8 cellular contexts compared by ENCODE assay signal in genomic region chr17:45162022-45162687, GRCh38. TPM values are rescaled to one million over a fixed set of nuclear protein-coding genes. Genes with fewer than 3 reads are reported as not detected.
DNase-seq lines count a peak whose midpoint lies in the region; ATAC-seq and TF ChIP-seq lines count a peak whose summit lies in the region.

No MANE protein-coding gene starts in this region.

- H3K4me2 ChIP-seq in trophoblast cell (ENCODE audit: low read length), result peak overlapping the region; percentile 54

- peaks cover 6% of the 10 kb centered on the region for H3K36me3 Mint-ChIP-seq in T-cell

- peak overlapping the region; percentile 28 for H2BK120ac ChIP-seq in trophoblast cell (ENCODE audit: insufficient read depth, low read length, poor library complexity)

- peak overlapping the region; percentile 99 for H3K27ac Mint-ChIP-seq in T-cell

- peak overlapping the region; percentile 0 for H2BK5ac ChIP-seq in trophoblast cell (ENCODE audit: low read depth, low read length, poor library complexity)

- peak overlapping the region; percentile 9 for H3K9ac ChIP-seq in trophoblast cell (ENCODE audit: low read length)

- peaks cover 10% of the 10 kb centered on the region for H3K79me2 ChIP-seq in trophoblast cell (ENCODE audit: control insufficient read depth, insufficient read depth, low read length, poor library complexity)

- peak overlapping the region; percentile 64 for H4K91ac ChIP-seq in trophoblast cell (ENCODE audit: low read depth, low read length)

- peak overlapping the region; percentile 72 for H3K4me3 ChIP-seq in GM06990 (replicated peaks; ENCODE audit: low read depth, low read length)
- H3K4me3 ChIP-seq in fibroblast of the aortic adventitia (ENCODE audit: low read depth, low read length), result peak overlapping the region; percentile 58
- H3K4me3 ChIP-seq in trophoblast cell (ENCODE audit: low read depth, low read length), result peak overlapping the region; percentile 29

- H3K4me1 ChIP-seq in trophoblast cell (ENCODE audit: control insufficient read depth in 1 of 2, insufficient read depth in 2 of 2, low read length in 2 of 2), result peaks cover 8 to 14% of the 10 kb centered on the region in 2 experiments

- no peaks in the 10 kb centered on the region for H3K27me3 Mint-ChIP-seq in T-cell

- peak overlapping the region; percentile 80 for H4K8ac ChIP-seq in trophoblast cell (ENCODE audit: low read depth, low read length)

- TF ChIP-seq CTCF in GM06990 (IDR thresholded peaks at IDR 0.05; ENCODE audit: insufficient read depth, low read length, poor library complexity, severe bottlenecking), result no peak
- TF ChIP-seq CTCF in fibroblast of the aortic adventitia (IDR thresholded peaks at IDR 0.05; ENCODE audit: insufficient read depth, low read length), result no peak

- H3K27me3 ChIP-seq in GM06990 (replicated peaks; ENCODE audit: control insufficient read depth, insufficient read depth, low read length) (no peaks in the 10 kb centered on the region), trophoblast cell (ENCODE audit: insufficient read depth, low read length) (no peaks in the 10 kb centered on the region)

- peak overlapping the region; percentile 24 for H2AFZ ChIP-seq in trophoblast cell (ENCODE audit: insufficient read depth, low read length, poor library complexity)

- H3K9me3 Mint-ChIP-seq in T-cell, result no peaks in the 10 kb centered on the region

- POLR2A ChIA-PET in T-cell (lab: Charles Lee), result interaction anchor here (0.9 to 2.1 kb wide), 4 partner anchors 10 to 14 kb away, joined by 3 to 45 read pairs (median 18); partner anchors contain the start of gene HEXIM1 (in 2 of the 2)

- no peak overlapping the region for H3K23ac ChIP-seq in trophoblast cell (ENCODE audit: low read length)

- no peak for ATAC-seq in T-cell (replicated peaks in 1 of 4)
- ATAC-seq in GM21576 (IDR thresholded peaks at IDR 0.05; ENCODE audit: unreplicated experiment), result no peak
- no peak for ATAC-seq in GM19324 (IDR thresholded peaks at IDR 0.05; ENCODE audit: low FRiP score, unreplicated experiment)

- H2AK5ac ChIP-seq in trophoblast cell (ENCODE audit: low read length), result peak overlapping the region; percentile 60

- CTCF ChIA-PET in T-cell (lab: Charles Lee), result interaction anchor here (1.0 to 5.8 kb wide), 5 partner anchors 12 to 36 kb away, joined by 3 to 121 read pairs (median 6); partner anchors contain the start of genes ACBD4 (in 2 of the 2) and HEXIM1 (in 1 of the 2)

- no peaks in the 10 kb centered on the region for H3K9me3 ChIP-seq in trophoblast cell (ENCODE audit: insufficient read depth, low read depth, low read length)

- H3K4me3 Mint-ChIP-seq in T-cell, result peak overlapping the region; percentile 95 to 99 (median 96)

- DNase-seq in GM06990 (ENCODE audit: extremely low read depth, insufficient read length), result no peak
- DNase-seq in T-cell, result no peak
- no peak for DNase-seq in fibroblast of the aortic adventitia (ENCODE audit: low read depth)
- no peak for DNase-seq in trophoblast cell
- DNase-seq in HuH-7.5 (ENCODE audit: low spot score), result no peak
- no peak for DNase-seq in activated CD8-positive, alpha-beta memory T cell treated with anti-CD3 and anti-CD28 coated beads, Interleukin-2, amount 50 U/mL, for 4 hours

- peak overlapping the region; percentile 31 for H4K12ac ChIP-seq in trophoblast cell (ENCODE audit: low read depth, low read length)

- H3K18ac ChIP-seq in trophoblast cell (ENCODE audit: low read length), result peak overlapping the region; percentile 10

- H3K27ac ChIP-seq in trophoblast cell (ENCODE audit: low read depth, low read length), result no peak overlapping the region

- peak overlapping the region; percentile 11 for H3K4ac ChIP-seq in trophoblast cell (ENCODE audit: low read depth, low read length)

- no peak overlapping the region for H2BK12ac ChIP-seq in trophoblast cell (ENCODE audit: low read length)

- H3K79me1 ChIP-seq in trophoblast cell (ENCODE audit: low read length), result peaks cover 17% of the 10 kb centered on the region

- peak overlapping the region; percentile 50 for H3K14ac ChIP-seq in trophoblast cell (ENCODE audit: low read length)

- no CpG with 5 or more reads among the region's 9 CpGs for whole genome bisulfite sequencing in trophoblast cell (ENCODE audit: extremely low coverage, insufficient coverage, insufficient read length)

- H3K36me3 ChIP-seq in GM06990 (ENCODE audit: control insufficient read depth, insufficient read depth, low read length), result peaks cover 3% of the 10 kb centered on the region; the same call in 1 of the 2 replicates
- H3K36me3 ChIP-seq in trophoblast cell (ENCODE audit: control insufficient read depth in 1 of 2, insufficient read depth in 2 of 2, low read length in 2 of 2), result no peaks in the 10 kb centered on the region

- H3K4me1 Mint-ChIP-seq in T-cell, result peaks cover 34 to 44% (median 41%) of the 10 kb centered on the region in 3 donors

RNA-seq across cellular contexts. Expression of gene HEXIM2, which starts 0.5 kb away (rescaled TPM):
- total RNA-seq in T-cell (1 to 10 TPM; 2.0 to 5.8 (median 3.3) TPM), fibroblast of the aortic adventitia (ENCODE audit: low replicate concordance) (6.1 and 37.7 TPM in 2 replicates)
- 4.2 and 4.3 TPM in 2 replicates for polyA plus RNA-seq in trophoblast cell (2013)

RNA-seq across cellular contexts. Expression of gene HEXIM1, which starts 13.9 kb away (rescaled TPM):
- total RNA-seq in T-cell (10 to 100 TPM; 32.3 to 55.9 (median 34.5) TPM), fibroblast of the aortic adventitia (ENCODE audit: low replicate concordance) (9.2 and 10.0 TPM in 2 replicates)
- 108 and 114 TPM in 2 replicates for polyA plus RNA-seq in trophoblast cell (2013)

RNA-seq across cellular contexts. Expression of gene ACBD4, which starts 26.7 kb away (rescaled TPM):
- total RNA-seq in T-cell (10 to 100 TPM; 28.4 to 48.5 (median 38.9) TPM), fibroblast of the aortic adventitia (ENCODE audit: low replicate concordance) (5.9 and 7.4 TPM in 2 replicates)
- polyA plus RNA-seq in trophoblast cell (2013), result 3.8 TPM in 2 replicates

RNA-seq across cellular contexts. Expression of gene PLCD3, which starts 29.8 kb away (rescaled TPM):
- 1 to 10 TPM; 3.1 to 9.9 (median 4.8) TPM for total RNA-seq in T-cell
- 56.0 and 86.3 TPM in 2 replicates for total RNA-seq in fibroblast of the aortic adventitia (ENCODE audit: low replicate concordance)
- 53.9 and 61.0 TPM in 2 replicates for polyA plus RNA-seq in trophoblast cell (2013)

RNA-seq across cellular contexts. Expression of gene FMNL1, which starts 59.5 kb away (rescaled TPM):
- 100 to 1,000 TPM; 362 to 473 (median 457) TPM for total RNA-seq in T-cell
- total RNA-seq in fibroblast of the aortic adventitia (ENCODE audit: low replicate concordance), result 0.81 and 0.90 TPM in 2 replicates
- polyA plus RNA-seq in trophoblast cell (2013), result 2.4 and 2.8 TPM in 2 replicates
